In genomic region chr12:120710805-120711296, GRCh38 we compare ENCODE assay signal across 8 cellular contexts. TPM values are rescaled to one million over a fixed set of nuclear protein-coding genes. Genes with fewer than 3 reads are reported as not detected.
DNase-seq lines count a peak whose midpoint lies in the region; ATAC-seq, FAIRE-seq and TF ChIP-seq lines count a peak whose summit lies in the region.

No MANE protein-coding gene starts in this region.

- peak overlapping the region; percentile 55 for H3K27ac Mint-ChIP-seq in MCF 10A (ENCODE audit: low read depth, unreplicated experiment)
- H3K27ac Mint-ChIP-seq in stimulated activated effector memory CD8-positive, alpha-beta T cell treated with anti-CD3 and anti-CD28 coated beads, Interleukin-12 subunit alpha, Interleukin-12 subunit beta, amount 100 ng/mL, for 72 hours: peak overlapping the region; percentile 92

- FAIRE-seq in GM12891 (lab: Jason Lieb, UNC): peak; percentile 38
- no peak for FAIRE-seq in keratinocyte (lab: Jason Lieb, UNC)

- no peaks in the 10 kb centered on the region for H3K27me3 Mint-ChIP-seq in MCF 10A (ENCODE audit: insufficient read depth, unreplicated experiment)

- peak overlapping the region; percentile 78 to 86 (median 85) for H3K4me3 ChIP-seq in keratinocyte (ENCODE audit: control insufficient read depth in 2 of 3, extremely low read depth in 1 of 3, insufficient read depth in 2 of 3, low read depth in 1 of 3, low read length in 3 of 3)

- no peaks in the 10 kb centered on the region for H3K9me3 ChIP-seq in keratinocyte (ENCODE audit: control insufficient read depth, low read depth, low read length)

- CTCF ChIA-PET in MCF 10A (lab: Yijun Ruan, JAX): interaction anchor here (1.0 to 2.6 kb wide), 7 partner anchors 10 to 265 kb away, joined by 3 to 15 read pairs (median 5); no protein-coding TSS in a partner anchor

- POLR2A ChIA-PET in MCF 10A (lab: Yijun Ruan, JAX): interaction anchor here (0.6 to 4.8 kb wide), 8 partner anchors 9 to 144 kb away, joined by 3 to 46 read pairs (median 4); partner anchors contain the start of genes MLEC and POP5

- peak overlapping the region; percentile 89 for H3K4me3 Mint-ChIP-seq in MCF 10A (ENCODE audit: unreplicated experiment)
- peak overlapping the region; percentile 80 for H3K4me3 Mint-ChIP-seq in stimulated activated effector memory CD8-positive, alpha-beta T cell treated with anti-CD3 and anti-CD28 coated beads, Interleukin-12 subunit alpha, Interleukin-12 subunit beta, amount 100 ng/mL, for 72 hours

- no peaks in the 10 kb centered on the region for H3K27me3 ChIP-seq in keratinocyte (ENCODE audit: control insufficient read depth, extremely low read depth, insufficient read depth, low read length)

- no peaks in the 10 kb centered on the region for H4K20me1 ChIP-seq in keratinocyte (ENCODE audit: control insufficient read depth, extremely low read depth, insufficient read depth, low read length)

- H3K79me2 ChIP-seq in keratinocyte (ENCODE audit: control insufficient read depth, insufficient read depth, low read length): peaks cover 15% of the 10 kb centered on the region

- H3K36me3 Mint-ChIP-seq in MCF 10A (ENCODE audit: insufficient read depth, unreplicated experiment): peaks cover 24% of the 10 kb centered on the region
- H3K36me3 Mint-ChIP-seq in stimulated activated effector memory CD8-positive, alpha-beta T cell treated with anti-CD3 and anti-CD28 coated beads, Interleukin-12 subunit alpha, Interleukin-12 subunit beta, amount 100 ng/mL, for 72 hours: peaks cover 24% of the 10 kb centered on the region

- BruUV-seq in MCF 10A (replicated peaks; lab: Mats Ljungman, UMichigan): no TSS peak

- peaks cover 10 to 16% of the 10 kb centered on the region in 2 experiments for H3K36me3 ChIP-seq in keratinocyte (ENCODE audit: control insufficient read depth in 2 of 2, extremely low read depth in 1 of 2, insufficient read depth in 2 of 2, low read length in 2 of 2)

- intact Hi-C loops in MCF 10A (cut with micrococcal nuclease): no loop called here
- intact Hi-C loops in posterior vena cava (cut with DNase I): loop anchor here (2.0 to 5.0 kb wide), 4 partner anchors 24 to 129 kb away; partner anchors contain the start of genes MLEC (in 1 of the 2) and POP5 (in 1 of the 2)

- H3K9me3 Mint-ChIP-seq in MCF 10A (ENCODE audit: unreplicated experiment): no peaks in the 10 kb centered on the region
- no peaks in the 10 kb centered on the region for H3K9me3 Mint-ChIP-seq in stimulated activated effector memory CD8-positive, alpha-beta T cell treated with anti-CD3 and anti-CD28 coated beads, Interleukin-12 subunit alpha, Interleukin-12 subunit beta, amount 100 ng/mL, for 72 hours

- no peaks in the 10 kb centered on the region for H3K9me1 ChIP-seq in keratinocyte (ENCODE audit: control insufficient read depth, extremely low read depth, insufficient read depth, low read length)

- H3K9ac ChIP-seq in keratinocyte (ENCODE audit: control insufficient read depth, extremely low read depth, insufficient read depth, low read length): peak overlapping the region; percentile 90

- no peak for TF ChIP-seq POLR2A in GM12891 (IDR thresholded peaks at IDR 0.05; ENCODE audit: low read depth, low read length)

- peak overlapping the region; percentile 70 for H2AFZ ChIP-seq in keratinocyte (ENCODE audit: control insufficient read depth, low read length)

- TF ChIP-seq CTCF in MCF 10A (IDR thresholded peaks at IDR 0.05; ENCODE audit: unreplicated experiment) (no peak), keratinocyte (optimal IDR thresholded peaks at IDR 0.05 in 1 of 3, IDR thresholded peaks at IDR 0.05 in 1 of 3, conservative IDR thresholded peaks at IDR 0.05 in 1 of 3; ENCODE audit: extremely low read depth in 1 of 3, insufficient read depth in 2 of 3, low read length in 3 of 3) (no peak)

- dilution Hi-C loops in keratinocyte (cut with MboI; ENCODE audit: extremely low pct_ligation_motif_present, low sequenced_read_pairs): no loop called here

- peaks cover 16% of the 10 kb centered on the region for H3K4me1 Mint-ChIP-seq in MCF 10A (ENCODE audit: insufficient read depth, unreplicated experiment)
- peaks cover 34% of the 10 kb centered on the region for H3K4me1 Mint-ChIP-seq in stimulated activated effector memory CD8-positive, alpha-beta T cell treated with anti-CD3 and anti-CD28 coated beads, Interleukin-12 subunit alpha, Interleukin-12 subunit beta, amount 100 ng/mL, for 72 hours

- DNase-seq in GM12891 (ENCODE audit: insufficient read length, low spot score): peak; percentile 30
- peak; percentile 26 for DNase-seq in OCI-M1 (lab: John Stamatoyannopoulos, UW)
- peak; percentile 17 for DNase-seq in MCF 10A (ENCODE audit: unreplicated experiment)
- no peak for DNase-seq in keratinocyte (ENCODE audit: low read depth, low spot score)
- DNase-seq in stimulated activated effector memory CD8-positive, alpha-beta T cell treated with anti-CD3 and anti-CD28 coated beads, Interleukin-12 subunit alpha, Interleukin-12 subunit beta, amount 100 ng/mL, for 72 hours (ENCODE audit: low spot score in 2 of 2): peak; percentile 14 to 65
- DNase-seq in posterior vena cava (ENCODE audit: low spot score): no peak

- peaks cover 13% of the 10 kb centered on the region for H3K4me1 ChIP-seq in keratinocyte (ENCODE audit: control insufficient read depth, extremely low read depth, insufficient read depth, low read length)

- peak overlapping the region; percentile 70 for H3K27ac ChIP-seq in keratinocyte (ENCODE audit: control insufficient read depth, insufficient read depth, low read length)

- ATAC-seq in HG02623 (IDR thresholded peaks at IDR 0.05; ENCODE audit: unreplicated experiment) (peak; percentile 25), GM18873 (IDR thresholded peaks at IDR 0.05; ENCODE audit: low FRiP score, unreplicated experiment) (no peak)
- ATAC-seq in stimulated activated effector memory CD8-positive, alpha-beta T cell treated with anti-CD3 and anti-CD28 coated beads, Interleukin-12 subunit alpha, Interleukin-12 subunit beta, amount 100 ng/mL, for 72 hours: peak; percentile 42

- H3K4me2 ChIP-seq in keratinocyte (ENCODE audit: control insufficient read depth, extremely low read depth, insufficient read depth, low read depth, low read length): peak overlapping the region; percentile 92

TF ChIP-seq in GM12891, 5 proteins besides CTCF, POLR2A, EP300 and RAD21:
- no peak for TF ChIP-seq PAX5 (IDR thresholded peaks at IDR 0.05; ENCODE audit: insufficient read depth, low read length, severe bottlenecking)
- no peak for TF ChIP-seq TAF1 (IDR thresholded peaks at IDR 0.05; ENCODE audit: low read depth, low read length)
- TF ChIP-seq SPI1 (IDR thresholded peaks at IDR 0.05; ENCODE audit: low read depth, low read length): no peak
- no peak for TF ChIP-seq POLR2AphosphoS5 (IDR thresholded peaks at IDR 0.05; ENCODE audit: low read depth, low read length)
- no peak for TF ChIP-seq POU2F2 (IDR thresholded peaks at IDR 0.05; ENCODE audit: low read depth, low read length)

RNA-seq across cellular contexts. Expression of gene UNC119B, which starts 0.6 kb away (rescaled TPM):
- 16.4 TPM for polyA plus RNA-seq in GM12891 (2012; ENCODE audit: low read depth, missing spikeins)
- total RNA-seq in MCF 10A (2022) (31.0 and 34.7 TPM in 2 replicates), posterior vena cava (10 to 100 TPM; 20.6 to 21.3 TPM)
- polyA plus RNA-seq in keratinocyte: 22.0 to 22.8 TPM (median 22.1 TPM) in 3 replicates
- 6.2 TPM for polyA plus RNA-seq in keratinocyte (2011; ENCODE audit: low read depth)
- polyA plus RNA-seq in keratinocyte (2011; cell fraction: cytosol; rRNA removed): 20.2 and 26.4 TPM in 2 replicates
- polyA plus RNA-seq in keratinocyte (2011; cell fraction: nucleus; rRNA removed): 25.0 and 27.4 TPM in 2 replicates
- polyA plus RNA-seq in keratinocyte (2012; ENCODE audit: low replicate concordance): 15.8 and 16.9 TPM in 2 replicates
- 13.0 to 23.7 TPM (median 21.0 TPM) in 3 replicates for polyA minus RNA-seq in keratinocyte
- polyA minus RNA-seq in keratinocyte (2011; cell fraction: cytosol; rRNA and poly(A)+ RNA removed): 20.3 TPM
- 11.0 and 16.7 TPM in 2 replicates for polyA minus RNA-seq in keratinocyte (2011; cell fraction: nucleus; rRNA and poly(A)+ RNA removed)

RNA-seq across cellular contexts. Expression of gene ACADS, which starts 14.8 kb away (rescaled TPM):
- polyA plus RNA-seq in GM12891 (2012; ENCODE audit: low read depth, missing spikeins): 16.9 TPM
- total RNA-seq in MCF 10A (2022): 1.9 and 2.1 TPM in 2 replicates
- 2.2 to 3.8 TPM (median 2.8 TPM) in 3 replicates for polyA plus RNA-seq in keratinocyte
- 0.80 TPM for polyA plus RNA-seq in keratinocyte (2011; ENCODE audit: low read depth)
- polyA plus RNA-seq in keratinocyte (2011; cell fraction: cytosol; rRNA removed): 1.3 and 3.4 TPM in 2 replicates
- 2.4 and 3.5 TPM in 2 replicates for polyA plus RNA-seq in keratinocyte (2011; cell fraction: nucleus; rRNA removed)
- 3.0 and 4.6 TPM in 2 replicates for polyA plus RNA-seq in keratinocyte (2012; ENCODE audit: low replicate concordance)
- polyA minus RNA-seq in keratinocyte: 1.1 to 3.0 TPM (median 1.3 TPM) in 3 replicates
- 4.2 TPM for polyA minus RNA-seq in keratinocyte (2011; cell fraction: cytosol; rRNA and poly(A)+ RNA removed)
- polyA minus RNA-seq in keratinocyte (2011; cell fraction: nucleus; rRNA and poly(A)+ RNA removed): 2.3 and 2.4 TPM in 2 replicates
- total RNA-seq in posterior vena cava: 10 to 100 TPM; 12.3 to 15.7 TPM

RNA-seq across cellular contexts. Expression of gene MLEC, which starts 23.9 kb away (rescaled TPM):
- 32.9 TPM for polyA plus RNA-seq in GM12891 (2012; ENCODE audit: low read depth, missing spikeins)
- total RNA-seq in MCF 10A (2022): 107 and 144 TPM in 2 replicates
- polyA plus RNA-seq in keratinocyte: 38.8 to 65.2 TPM (median 46.7 TPM) in 3 replicates
- 34.8 TPM for polyA plus RNA-seq in keratinocyte (2011; ENCODE audit: low read depth)
- polyA plus RNA-seq in keratinocyte (2011; cell fraction: cytosol; rRNA removed): 41.7 and 42.4 TPM in 2 replicates
- 53.4 and 59.7 TPM in 2 replicates for polyA plus RNA-seq in keratinocyte (2011; cell fraction: nucleus; rRNA removed)
- polyA plus RNA-seq in keratinocyte (2012; ENCODE audit: low replicate concordance): 32.2 and 71.1 TPM in 2 replicates
- polyA minus RNA-seq in keratinocyte: 52.8 to 79.7 TPM (median 56.2 TPM) in 3 replicates
- 41.1 TPM for polyA minus RNA-seq in keratinocyte (2011; cell fraction: cytosol; rRNA and poly(A)+ RNA removed)
- polyA minus RNA-seq in keratinocyte (2011; cell fraction: nucleus; rRNA and poly(A)+ RNA removed): 37.7 and 86.7 TPM in 2 replicates
- total RNA-seq in posterior vena cava: 100 to 1,000 TPM in 1 of 2 donors, 10 to 100 TPM in 1; 92.5 to 132 TPM

Comparison
In these comparisons a context has a peak if more than half of its experiments do, and no peak if none do; other contexts are left out.
1. DNase-seq: peak in GM12891 (single experiment), OCI-M1 (single experiment), MCF 10A (single experiment) and stimulated activated effector memory CD8-positive, alpha-beta T cell treated with anti-CD3 and anti-CD28 coated beads, Interleukin-12 subunit alpha, Interleukin-12 subunit beta, amount 100 ng/mL, for 72 hours (2 of 2); none in keratinocyte (single experiment) and posterior vena cava (single experiment).